1 cellular context compared by ENCODE assay signal in genomic region chr3:164640586-164640985, GRCh38.
TF ChIP-seq lines count a peak whose summit lies in the region.

No MANE protein-coding gene starts in this region.

TF ChIP-seq in SK-N-SH, 30 proteins besides CTCF, POLR2A, EP300 and RAD21 (continued from another document):
- no peak for TF ChIP-seq MAX (IDR thresholded peaks at IDR 0.05; ENCODE audit: low read depth)
